ENCODE assay signal across 14 cellular contexts in genomic region chr10:55233505-55233904, GRCh38.
DNase-seq lines count a peak whose midpoint lies in the region; ATAC-seq and TF ChIP-seq lines count a peak whose summit lies in the region.
"Had no signal": no experiment of that assay in that cellular context is flagged by ENCODE, and none has a peak within 500 bp of the region (broad histone marks: within the 10 kb centered on the region; RNA-seq: fewer than 3 reads in every experiment).

No MANE protein-coding gene starts in this region.

- no peaks in the 10 kb centered on the region for H3K36me3 ChIP-seq in OCI-LY3 (replicated peaks; ENCODE audit: low read depth, low read length)

- no peaks in the 10 kb centered on the region for H3K9me3 Mint-ChIP-seq in activated CD4-positive, alpha-beta memory T cell treated with anti-CD3 and anti-CD28 coated beads for 36 hours
- H3K9me3 Mint-ChIP-seq in stimulated activated naive B cell treated with anti-CD40 and anti-IgM and Interleukin-4, amounts not matched to agents 10 μg/mL and 1 μg/mL and 100 μg/mL, for 72 hours: peaks cover 0 to 1% of the 10 kb centered on the region in 2 donors
- H3K9me3 Mint-ChIP-seq: activated T-helper 17 cell treated with anti-CD3 and anti-CD28 coated beads, Interleukin-2, amount 50 U/mL, for 72 hours; natural killer cell treated with Interleukin-12 subunit alpha and Interleukin-12 subunit beta and Interleukin-15 and Interleukin-18, amount 100 ng/mL, for 72 hours had no signal

- H3K27ac ChIP-seq in OCI-LY3 (ENCODE audit: low read length): no peak overlapping the region
- H3K27ac ChIP-seq: skin epidermis had no signal

- POLR2A ChIA-PET in activated CD4-positive, alpha-beta memory T cell treated with anti-CD3 and anti-CD28 coated beads for 36 hours (lab: Charles Lee): no interaction called here

- H3K27me3 ChIP-seq in OCI-LY3 (ENCODE audit: low read depth, low read length): no peaks in the 10 kb centered on the region

- no peaks in the 10 kb centered on the region for H3K9me3 ChIP-seq in OCI-LY3 (ENCODE audit: insufficient read depth, low read length)

- H3K27me3 Mint-ChIP-seq in activated CD4-positive, alpha-beta memory T cell treated with anti-CD3 and anti-CD28 coated beads for 36 hours: no peaks in the 10 kb centered on the region
- no peaks in the 10 kb centered on the region for H3K27me3 Mint-ChIP-seq in stimulated activated naive B cell treated with anti-CD40 and anti-IgM and Interleukin-4, amounts not matched to agents 10 μg/mL and 1 μg/mL and 100 μg/mL, for 72 hours
- H3K27me3 Mint-ChIP-seq: activated T-helper 17 cell treated with anti-CD3 and anti-CD28 coated beads, Interleukin-2, amount 50 U/mL, for 72 hours; natural killer cell treated with Interleukin-12 subunit alpha and Interleukin-12 subunit beta and Interleukin-15 and Interleukin-18, amount 100 ng/mL, for 72 hours had no signal

- ATAC-seq in GM18508 (IDR thresholded peaks at IDR 0.05; ENCODE audit: insufficient read depth, unreplicated experiment) (peak; percentile 97), GM21423 (IDR thresholded peaks at IDR 0.05; ENCODE audit: unreplicated experiment) (peak; percentile 94), HG03066 (IDR thresholded peaks at IDR 0.05; ENCODE audit: low read depth, unreplicated experiment) (peak; percentile 93)
- no peak for ATAC-seq in stimulated activated naive B cell treated with anti-CD40 and anti-IgM and Interleukin-4, amounts not matched to agents 10 μg/mL and 1 μg/mL and 100 μg/mL, for 72 hours (replicated peaks)
- ATAC-seq: activated T-helper 17 cell treated with anti-CD3 and anti-CD28 coated beads, Interleukin-2, amount 50 U/mL, for 72 hours; natural killer cell treated with Interleukin-12 subunit alpha and Interleukin-12 subunit beta and Interleukin-15 and Interleukin-18, amount 100 ng/mL, for 72 hours had no signal

- H3K4me3 ChIP-seq in OCI-LY3 (ENCODE audit: low read length): peak overlapping the region; percentile 77
- H3K4me3 ChIP-seq: skin epidermis had no signal

- H3K36me3 Mint-ChIP-seq in activated CD4-positive, alpha-beta memory T cell treated with anti-CD3 and anti-CD28 coated beads for 36 hours: no peaks in the 10 kb centered on the region
- H3K36me3 Mint-ChIP-seq in stimulated activated naive B cell treated with anti-CD40 and anti-IgM and Interleukin-4, amounts not matched to agents 10 μg/mL and 1 μg/mL and 100 μg/mL, for 72 hours: no peaks in the 10 kb centered on the region
- H3K36me3 Mint-ChIP-seq: natural killer cell treated with Interleukin-12 subunit alpha and Interleukin-12 subunit beta and Interleukin-15 and Interleukin-18, amount 100 ng/mL, for 72 hours had no signal

- H3K4me1 ChIP-seq in OCI-LY3 (ENCODE audit: low read length): peaks cover 12% of the 10 kb centered on the region

- H4K20me1 ChIP-seq in OCI-LY3 (ENCODE audit: insufficient read depth, low read length): no peaks in the 10 kb centered on the region

- H3K9ac ChIP-seq in OCI-LY3 (ENCODE audit: low read length): peak overlapping the region; percentile 40

- H3K4me1 Mint-ChIP-seq in activated CD4-positive, alpha-beta memory T cell treated with anti-CD3 and anti-CD28 coated beads for 36 hours (ENCODE audit: low read depth): no peaks in the 10 kb centered on the region
- no peaks in the 10 kb centered on the region for H3K4me1 Mint-ChIP-seq in stimulated activated naive B cell treated with anti-CD40 and anti-IgM and Interleukin-4, amounts not matched to agents 10 μg/mL and 1 μg/mL and 100 μg/mL, for 72 hours
- H3K4me1 Mint-ChIP-seq: activated T-helper 17 cell treated with anti-CD3 and anti-CD28 coated beads, Interleukin-2, amount 50 U/mL, for 72 hours had no signal

- no peak overlapping the region for H3K4me3 Mint-ChIP-seq in activated CD4-positive, alpha-beta memory T cell treated with anti-CD3 and anti-CD28 coated beads for 36 hours
- no peak overlapping the region for H3K4me3 Mint-ChIP-seq in stimulated activated naive B cell treated with anti-CD40 and anti-IgM and Interleukin-4, amounts not matched to agents 10 μg/mL and 1 μg/mL and 100 μg/mL, for 72 hours
- H3K4me3 Mint-ChIP-seq: activated T-helper 17 cell treated with anti-CD3 and anti-CD28 coated beads, Interleukin-2, amount 50 U/mL, for 72 hours; natural killer cell treated with Interleukin-12 subunit alpha and Interleukin-12 subunit beta and Interleukin-15 and Interleukin-18, amount 100 ng/mL, for 72 hours had no signal

- peak overlapping the region; percentile 85 for H3K4me2 ChIP-seq in OCI-LY3 (ENCODE audit: low read length)

- H3K27ac Mint-ChIP-seq in activated CD4-positive, alpha-beta memory T cell treated with anti-CD3 and anti-CD28 coated beads for 36 hours: no peak overlapping the region
- H3K27ac Mint-ChIP-seq in stimulated activated naive B cell treated with anti-CD40 and anti-IgM and Interleukin-4, amounts not matched to agents 10 μg/mL and 1 μg/mL and 100 μg/mL, for 72 hours: no peak overlapping the region
- H3K27ac Mint-ChIP-seq: activated T-helper 17 cell treated with anti-CD3 and anti-CD28 coated beads, Interleukin-2, amount 50 U/mL, for 72 hours; natural killer cell treated with Interleukin-12 subunit alpha and Interleukin-12 subunit beta and Interleukin-15 and Interleukin-18, amount 100 ng/mL, for 72 hours had no signal

- 0 out of 2 replicates have a peak overlapping the region, but pooled peaks have one; percentile 98 for H2AFZ ChIP-seq in OCI-LY3 (ENCODE audit: low read depth, low read length)

- CTCF ChIA-PET in activated CD4-positive, alpha-beta memory T cell treated with anti-CD3 and anti-CD28 coated beads for 36 hours (lab: Charles Lee): interaction anchor here (0.7 kb wide), 1 partner anchor 273 kb away, joined by 4 read pairs; no protein-coding TSS in a partner anchor

- no peak for TF ChIP-seq CTCF in OCI-LY3 (IDR thresholded peaks at IDR 0.05; ENCODE audit: low read depth, low read length)

- no peaks in the 10 kb centered on the region for H3K79me2 ChIP-seq in OCI-LY3 (ENCODE audit: low read length)

- DNase-seq in stimulated activated CD4-positive, alpha-beta T cell treated with anti-CD3 and anti-CD28 coated beads, Interleukin-4, amount 100 ng/mL, for 24 hours: no peak
- DNase-seq in activated CD4-positive, alpha-beta memory T cell treated with anti-CD3 and anti-CD28 coated beads for 36 hours: no peak
- no peak for DNase-seq in ecto neural progenitor cell (ENCODE audit: low spot score)
- DNase-seq in stimulated activated naive B cell treated with anti-CD40 and anti-IgM and Interleukin-4, amounts not matched to agents 10 μg/mL and 1 μg/mL and 100 μg/mL, for 72 hours: no peak
- DNase-seq: activated CD4-positive, CD25-positive, alpha-beta regulatory T cell; central memory CD4-positive, alpha-beta T cell; GF-D8 had no signal

- intact Hi-C loops in activated CD4-positive, alpha-beta memory T cell treated with anti-CD3 and anti-CD28 coated beads for 36 hours (cut with micrococcal nuclease): no loop called here

Comparison
In these comparisons a context has a peak if more than half of its experiments do, and no peak if none do; other contexts are left out.
1. ATAC-seq: peak in GM18508 (single experiment), GM21423 (single experiment) and HG03066 (single experiment); none in stimulated activated naive B cell treated with anti-CD40 and anti-IgM and Interleukin-4, amounts not matched to agents 10 μg/mL and 1 μg/mL and 100 μg/mL, for 72 hours (0 of 2).